In the genomic region with DNA sequence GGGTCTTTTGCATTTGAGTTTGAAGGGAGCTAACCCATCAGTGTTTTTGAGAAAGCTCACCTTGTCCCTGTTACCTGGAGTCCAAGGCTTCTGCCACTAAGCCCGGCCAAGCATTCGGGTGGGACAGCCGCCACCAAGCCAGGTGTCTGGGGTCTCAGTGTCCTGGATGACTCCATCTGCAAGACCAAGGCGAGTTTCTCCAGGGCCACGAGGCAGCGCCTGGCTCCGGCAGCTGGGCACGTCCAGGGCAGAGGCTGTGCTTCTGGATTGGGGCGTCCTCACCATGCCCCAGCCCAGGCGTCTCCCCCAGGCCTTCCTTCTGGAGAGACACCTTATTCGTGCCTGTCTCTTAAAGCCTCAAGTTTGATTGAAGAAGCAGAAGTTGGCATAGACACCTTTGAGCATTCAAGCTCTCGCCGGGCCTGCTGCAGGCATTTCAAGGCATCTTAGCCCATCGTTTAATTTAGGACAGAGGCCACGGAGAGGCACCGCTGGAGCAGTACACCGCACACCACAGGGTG, we compare ENCODE assay signal across 2 cellular contexts.
TF ChIP-seq lines count a peak whose summit lies in the region.

No MANE protein-coding gene starts in this region.

TF ChIP-seq in A549, 52 proteins besides CTCF, POLR2A, EP300 and RAD21:
- no peak for TF ChIP-seq MAZ (IDR thresholded peaks at IDR 0.05; ENCODE audit: borderline replicate concordance, low read depth, low read length)
- no peak for TF ChIP-seq ESRRA (IDR thresholded peaks at IDR 0.05; ENCODE audit: borderline replicate concordance, low read length)
- TF ChIP-seq SREBF2 (IDR thresholded peaks at IDR 0.05), result no peak
- no peak for TF ChIP-seq GATA3 (IDR thresholded peaks at IDR 0.05; ENCODE audit: borderline replicate concordance)
- no peak for TF ChIP-seq ZC3H11A (IDR thresholded peaks at IDR 0.05)
- no peak for TF ChIP-seq ZFP36 (IDR thresholded peaks at IDR 0.05; ENCODE audit: borderline replicate concordance, partially characterized antibody)
- no peak for TF ChIP-seq PHF8 (IDR thresholded peaks at IDR 0.05; ENCODE audit: borderline replicate concordance, low read depth)
- TF ChIP-seq SMC3 (IDR thresholded peaks at IDR 0.05), result no peak
- no peak for TF ChIP-seq EHF (CRISPR knock-in tag; IDR thresholded peaks at IDR 0.05)
- no peak for TF ChIP-seq BHLHE40 (IDR thresholded peaks at IDR 0.05; ENCODE audit: low read depth, low read length)
- TF ChIP-seq CHD2 (IDR thresholded peaks at IDR 0.05; ENCODE audit: low read length, partially characterized antibody), result no peak
- no peak for TF ChIP-seq MYC (IDR thresholded peaks at IDR 0.05; ENCODE audit: borderline replicate concordance, low read length)
- TF ChIP-seq EHMT2 (IDR thresholded peaks at IDR 0.05; ENCODE audit: low read depth), result no peak
- TF ChIP-seq, protein P1, sequence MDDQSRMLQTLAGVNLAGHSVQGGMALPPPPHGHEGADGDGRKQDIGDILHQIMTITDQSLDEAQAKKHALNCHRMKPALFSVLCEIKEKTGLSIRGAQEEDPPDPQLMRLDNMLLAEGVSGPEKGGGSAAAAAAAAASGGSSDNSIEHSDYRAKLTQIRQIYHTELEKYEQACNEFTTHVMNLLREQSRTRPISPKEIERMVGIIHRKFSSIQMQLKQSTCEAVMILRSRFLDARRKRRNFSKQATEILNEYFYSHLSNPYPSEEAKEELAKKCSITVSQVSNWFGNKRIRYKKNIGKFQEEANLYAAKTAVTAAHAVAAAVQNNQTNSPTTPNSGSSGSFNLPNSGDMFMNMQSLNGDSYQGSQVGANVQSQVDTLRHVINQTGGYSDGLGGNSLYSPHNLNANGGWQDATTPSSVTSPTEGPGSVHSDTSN (IDR thresholded peaks at IDR 0.05), result no peak
- TF ChIP-seq FOXS1 (CRISPR knock-in tag; IDR thresholded peaks at IDR 0.05), result no peak
- no peak for TF ChIP-seq ZNF302 (CRISPR knock-in tag; IDR thresholded peaks at IDR 0.05)
- TF ChIP-seq, protein P2, sequence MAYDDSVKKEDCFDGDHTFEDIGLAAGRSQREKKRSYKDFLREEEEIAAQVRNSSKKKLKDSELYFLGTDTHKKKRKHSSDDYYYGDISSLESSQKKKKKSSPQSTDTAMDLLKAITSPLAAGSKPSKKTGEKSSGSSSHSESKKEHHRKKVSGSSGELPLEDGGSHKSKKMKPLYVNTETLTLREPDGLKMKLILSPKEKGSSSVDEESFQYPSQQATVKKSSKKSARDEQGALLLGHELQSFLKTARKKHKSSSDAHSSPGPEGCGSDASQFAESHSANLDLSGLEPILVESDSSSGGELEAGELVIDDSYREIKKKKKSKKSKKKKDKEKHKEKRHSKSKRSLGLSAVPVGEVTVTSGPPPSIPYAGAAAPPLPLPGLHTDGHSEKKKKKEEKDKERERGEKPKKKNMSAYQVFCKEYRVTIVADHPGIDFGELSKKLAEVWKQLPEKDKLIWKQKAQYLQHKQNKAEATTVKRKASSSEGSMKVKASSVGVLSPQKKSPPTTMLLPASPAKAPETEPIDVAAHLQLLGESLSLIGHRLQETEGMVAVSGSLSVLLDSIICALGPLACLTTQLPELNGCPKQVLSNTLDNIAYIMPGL (CRISPR knock-in tag; IDR thresholded peaks at IDR 0.05; ENCODE audit: borderline replicate concordance), result no peak
- no peak for TF ChIP-seq POLR2AphosphoS2 (conservative IDR thresholded peaks at IDR 0.05; ENCODE audit: low read length)

TF ChIP-seq in HepG2, 621 proteins besides CTCF, POLR2A, EP300 and RAD21:
- TF ChIP-seq SMAD1 (CRISPR knock-in tag; IDR thresholded peaks at IDR 0.05; ENCODE audit: borderline replicate concordance, low read depth) (no peak), TMF1 (CRISPR knock-in tag; IDR thresholded peaks at IDR 0.05; ENCODE audit: low read depth) (no peak), ZNF746 (CRISPR knock-in tag; IDR thresholded peaks at IDR 0.05) (no peak), SIX1 (CRISPR knock-in tag; IDR thresholded peaks at IDR 0.05; ENCODE audit: borderline replicate concordance) (no peak), ERF (CRISPR knock-in tag; IDR thresholded peaks at IDR 0.05) (no peak)
TF ChIP-seq in HepG2: peak in this region for 0.
